ENCODE assay signal across 1 cellular context in the genomic region with DNA sequence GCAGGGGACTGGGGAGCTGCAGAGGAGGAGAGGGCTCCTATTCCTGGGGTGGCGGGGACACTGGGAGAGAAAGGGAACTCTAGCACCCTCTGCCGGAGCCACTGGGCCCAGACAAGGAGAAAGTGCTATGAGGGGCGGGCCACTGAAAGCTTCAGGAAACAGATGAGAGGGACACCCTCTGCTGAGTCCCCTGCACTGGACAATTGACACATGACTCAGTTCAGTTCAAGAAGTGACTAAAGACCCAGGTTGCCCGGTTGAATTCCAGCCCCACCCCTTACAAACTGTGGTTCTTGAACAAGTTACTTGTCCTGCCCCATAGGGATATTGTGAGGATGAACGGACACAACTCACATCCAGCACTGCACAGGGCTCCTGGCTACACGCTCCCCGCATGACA.
TF ChIP-seq lines count a peak whose summit lies in the region.

No MANE protein-coding gene starts in this region.

TF ChIP-seq in liver, 16 proteins besides CTCF, POLR2A, EP300 and RAD21 (continued from another document):
- TF ChIP-seq, protein P1, sequence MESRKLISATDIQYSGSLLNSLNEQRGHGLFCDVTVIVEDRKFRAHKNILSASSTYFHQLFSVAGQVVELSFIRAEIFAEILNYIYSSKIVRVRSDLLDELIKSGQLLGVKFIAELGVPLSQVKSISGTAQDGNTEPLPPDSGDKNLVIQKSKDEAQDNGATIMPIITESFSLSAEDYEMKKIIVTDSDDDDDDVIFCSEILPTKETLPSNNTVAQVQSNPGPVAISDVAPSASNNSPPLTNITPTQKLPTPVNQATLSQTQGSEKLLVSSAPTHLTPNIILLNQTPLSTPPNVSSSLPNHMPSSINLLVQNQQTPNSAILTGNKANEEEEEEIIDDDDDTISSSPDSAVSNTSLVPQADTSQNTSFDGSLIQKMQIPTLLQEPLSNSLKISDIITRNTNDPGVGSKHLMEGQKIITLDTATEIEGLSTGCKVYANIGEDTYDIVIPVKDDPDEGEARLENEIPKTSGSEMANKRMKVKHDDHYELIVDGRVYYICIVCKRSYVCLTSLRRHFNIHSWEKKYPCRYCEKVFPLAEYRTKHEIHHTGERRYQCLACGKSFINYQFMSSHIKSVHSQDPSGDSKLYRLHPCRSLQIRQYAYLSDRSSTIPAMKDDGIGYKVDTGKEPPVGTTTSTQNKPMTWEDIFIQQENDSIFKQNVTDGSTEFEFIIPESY (IDR thresholded peaks at IDR 0.05): no peak
- TF ChIP-seq EGR1 (IDR thresholded peaks at IDR 0.05; ENCODE audit: low read depth in 2 of 2): no peak
- no peak for TF ChIP-seq JUND (IDR thresholded peaks at IDR 0.05)
- TF ChIP-seq NR2F2 (IDR thresholded peaks at IDR 0.05): no peak
- TF ChIP-seq, protein P2, sequence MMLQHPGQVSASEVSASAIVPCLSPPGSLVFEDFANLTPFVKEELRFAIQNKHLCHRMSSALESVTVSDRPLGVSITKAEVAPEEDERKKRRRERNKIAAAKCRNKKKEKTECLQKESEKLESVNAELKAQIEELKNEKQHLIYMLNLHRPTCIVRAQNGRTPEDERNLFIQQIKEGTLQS (IDR thresholded peaks at IDR 0.05): no peak
- TF ChIP-seq FOXA1 (IDR thresholded peaks at IDR 0.05): no peak
- TF ChIP-seq GABPA (IDR thresholded peaks at IDR 0.05 in 1 of 2, conservative IDR thresholded peaks at IDR 0.05 in 1 of 2): no peak
- TF ChIP-seq SP1 (IDR thresholded peaks at IDR 0.05): no peak
- TF ChIP-seq RXRA (IDR thresholded peaks at IDR 0.05): no peak
- no peak for TF ChIP-seq FOXA2 (IDR thresholded peaks at IDR 0.05)
- no peak for TF ChIP-seq HNF4A (conservative IDR thresholded peaks at IDR 0.05)
